ENCODE assay signal across 1 cellular context in genomic region chr6:24911983-24912382, GRCh38.
TF ChIP-seq lines count a peak whose summit lies in the region.

No MANE protein-coding gene starts in this region.

TF ChIP-seq in GM12878, 131 proteins besides CTCF, POLR2A, EP300 and RAD21:
- TF ChIP-seq IRF3 (IDR thresholded peaks at IDR 0.05): no peak
- no peak for TF ChIP-seq EED (IDR thresholded peaks at IDR 0.05; ENCODE audit: low read depth)
- no peak for TF ChIP-seq IRF5 (IDR thresholded peaks at IDR 0.05; ENCODE audit: borderline replicate concordance)
- no peak for TF ChIP-seq POLR2AphosphoS5 (IDR thresholded peaks at IDR 0.05; ENCODE audit: low read length)
- TF ChIP-seq IKZF1 (conservative IDR thresholded peaks at IDR 0.05): no peak
- no peak for TF ChIP-seq BHLHE40 (IDR thresholded peaks at IDR 0.05; ENCODE audit: borderline replicate concordance in 1 of 2, low read depth in 2 of 2, low read length in 1 of 2)
- TF ChIP-seq NR2C1 (IDR thresholded peaks at IDR 0.05): no peak
- TF ChIP-seq ZNF274 (IDR thresholded peaks at IDR 0.05; ENCODE audit: insufficient read depth, insufficient read length): no peak
- no peak for TF ChIP-seq MYB (IDR thresholded peaks at IDR 0.05; ENCODE audit: borderline replicate concordance, low read depth, low read length)
- TF ChIP-seq RUNX3 (IDR thresholded peaks at IDR 0.05; ENCODE audit: low read length): no peak
- TF ChIP-seq ZBTB40 (IDR thresholded peaks at IDR 0.05; ENCODE audit: borderline replicate concordance): no peak
- no peak for TF ChIP-seq YBX1 (IDR thresholded peaks at IDR 0.05)
- no peak for TF ChIP-seq ZNF207 (IDR thresholded peaks at IDR 0.05; ENCODE audit: borderline replicate concordance)
- TF ChIP-seq SRF (IDR thresholded peaks at IDR 0.05; ENCODE audit: low read depth in 2 of 2, low read length in 2 of 2): no peak
- no peak for TF ChIP-seq FOS (IDR thresholded peaks at IDR 0.05; ENCODE audit: borderline replicate concordance, extremely low read depth, insufficient read length)
- no peak for TF ChIP-seq ZBTB33 (IDR thresholded peaks at IDR 0.05)
- no peak for TF ChIP-seq BMI1 (IDR thresholded peaks at IDR 0.05; ENCODE audit: borderline replicate concordance)
TF ChIP-seq in GM12878: peak in this region for 0.
